ENCODE assay signal across 15 cellular contexts in the genomic region with DNA sequence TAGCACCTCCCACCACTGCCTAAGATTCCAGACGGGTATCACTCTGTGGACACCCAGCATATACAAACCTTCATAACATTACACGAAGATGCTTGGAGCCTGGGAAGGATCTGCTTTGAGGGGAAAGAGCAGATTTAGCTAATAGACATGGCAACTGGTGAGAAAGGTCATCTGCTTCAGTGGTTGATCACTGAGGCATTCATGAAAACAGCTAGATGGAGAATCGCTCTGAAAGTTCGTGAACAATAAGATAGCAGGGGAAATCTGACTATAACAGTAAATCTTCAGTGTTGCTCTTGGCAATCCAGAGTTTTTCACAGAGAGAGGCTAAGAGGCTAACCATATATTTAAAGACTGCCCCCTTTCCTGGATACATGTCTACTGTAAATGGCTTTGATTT.
DNase-seq lines count a peak whose midpoint lies in the region; ATAC-seq and TF ChIP-seq lines count a peak whose summit lies in the region.
"Had no signal": no experiment of that assay in that cellular context is flagged by ENCODE, and none has a peak within 500 bp of the region (broad histone marks: within the 10 kb centered on the region; RNA-seq: fewer than 3 reads in every experiment).

No MANE protein-coding gene starts in this region.

- H3K27me3 ChIP-seq in DND-41 (ENCODE audit: insufficient read depth, low read length, poor library complexity): no peaks in the 10 kb centered on the region

- CTCF ChIA-PET in activated CD8-positive, alpha-beta T cell treated with anti-CD3 and anti-CD28 coated beads for 36 hours (lab: Charles Lee): interaction anchor here (0.6 to 1.6 kb wide), 6 partner anchors 11 to 259 kb away, joined by 3 to 6 read pairs (median 4); no protein-coding TSS in a partner anchor
- CTCF ChIA-PET in activated CD4-positive, alpha-beta memory T cell treated with anti-CD3 and anti-CD28 coated beads, Interleukin-2, amount 10 ng/mL, durations not matched to agents 7 days and 5 days (lab: Charles Lee): interaction anchor here (0.7 to 1.2 kb wide), 3 partner anchors 9 to 76 kb away, joined by 3 read pairs; no protein-coding TSS in a partner anchor

- H2AFZ ChIP-seq in DND-41 (ENCODE audit: low read depth, low read length): no peak overlapping the region
- H2AFZ ChIP-seq: GM23248 had no signal

- intact Hi-C loops in activated CD8-positive, alpha-beta T cell treated with anti-CD3 and anti-CD28 coated beads for 36 hours (cut with micrococcal nuclease): no loop called here

- H3K4me3 ChIP-seq in DND-41 (ENCODE audit: low read depth in 1 of 2, low read length in 2 of 2): no peak overlapping the region
- H3K4me3 ChIP-seq: GM23248 had no signal

- H3K9ac ChIP-seq in DND-41 (ENCODE audit: low read depth, low read length): no peak overlapping the region
- H3K9ac ChIP-seq: GM23248 had no signal

- no peak for ATAC-seq in DND-41 (ENCODE audit: insufficient read depth, low read depth)
- peak; percentile 29 for ATAC-seq in GM19395 (IDR thresholded peaks at IDR 0.05; ENCODE audit: unreplicated experiment)
- peak; percentile 29 for ATAC-seq in HG02973 (IDR thresholded peaks at IDR 0.05; ENCODE audit: unreplicated experiment)
- peak; percentile 38 for ATAC-seq in activated CD8-positive, alpha-beta T cell treated with anti-CD3 and anti-CD28 coated beads for 36 hours

- peaks cover 8% of the 10 kb centered on the region; the same call in 1 of the 2 replicates for H3K4me1 ChIP-seq in DND-41 (ENCODE audit: insufficient read depth, low read length)

- peaks cover 2% of the 10 kb centered on the region for H3K9me3 ChIP-seq in DND-41 (ENCODE audit: insufficient read depth, low read length, severe bottlenecking)

- H3K4me3 Mint-ChIP-seq in activated CD8-positive, alpha-beta T cell treated with anti-CD3 and anti-CD28 coated beads for 36 hours: peak overlapping the region; percentile 48
- no peak overlapping the region for H3K4me3 Mint-ChIP-seq in activated CD4-positive, alpha-beta memory T cell treated with anti-CD3 and anti-CD28 coated beads, Interleukin-2, amount 10 ng/mL, durations not matched to agents 7 days and 5 days
- H3K4me3 Mint-ChIP-seq: activated CD4-positive, alpha-beta memory T cell treated with anti-CD3 and anti-CD28 coated beads for 36 hours; CD14-positive monocyte; neural crest cell had no signal

- peaks cover 2% of the 10 kb centered on the region for H3K36me3 Mint-ChIP-seq in activated CD8-positive, alpha-beta T cell treated with anti-CD3 and anti-CD28 coated beads for 36 hours (ENCODE audit: low read depth)
- no peaks in the 10 kb centered on the region for H3K36me3 Mint-ChIP-seq in activated CD4-positive, alpha-beta memory T cell treated with anti-CD3 and anti-CD28 coated beads, Interleukin-2, amount 10 ng/mL, durations not matched to agents 7 days and 5 days (ENCODE audit: low read depth)

- no peaks in the 10 kb centered on the region for H3K27me3 Mint-ChIP-seq in activated CD8-positive, alpha-beta T cell treated with anti-CD3 and anti-CD28 coated beads for 36 hours
- no peaks in the 10 kb centered on the region for H3K27me3 Mint-ChIP-seq in activated CD4-positive, alpha-beta memory T cell treated with anti-CD3 and anti-CD28 coated beads, Interleukin-2, amount 10 ng/mL, durations not matched to agents 7 days and 5 days
- H3K27me3 Mint-ChIP-seq: activated CD4-positive, alpha-beta memory T cell treated with anti-CD3 and anti-CD28 coated beads for 36 hours had no signal

- no peak for TF ChIP-seq CTCF in DND-41 (IDR thresholded peaks at IDR 0.05; ENCODE audit: borderline replicate concordance, extremely low read depth, low read length, poor library complexity, severe bottlenecking)
- TF ChIP-seq CTCF in activated CD8-positive, alpha-beta T cell treated with anti-CD3 and anti-CD28 coated beads for 36 hours (IDR thresholded peaks at IDR 0.05): no peak

- H4K20me1 ChIP-seq in DND-41 (ENCODE audit: insufficient read depth, low read length): 0 out of 2 replicates have a peak, but pooled peaks cover 3% of the 10 kb centered on the region

- no peaks in the 10 kb centered on the region for H3K79me2 ChIP-seq in DND-41 (ENCODE audit: insufficient read depth, low read length)

- H3K9me3 Mint-ChIP-seq in activated CD8-positive, alpha-beta T cell treated with anti-CD3 and anti-CD28 coated beads for 36 hours: no peaks in the 10 kb centered on the region
- H3K9me3 Mint-ChIP-seq in activated CD4-positive, alpha-beta memory T cell treated with anti-CD3 and anti-CD28 coated beads, Interleukin-2, amount 10 ng/mL, durations not matched to agents 7 days and 5 days: no peaks in the 10 kb centered on the region
- H3K9me3 Mint-ChIP-seq: activated CD4-positive, alpha-beta memory T cell treated with anti-CD3 and anti-CD28 coated beads for 36 hours; neural crest cell had no signal

- H3K4me2 ChIP-seq in DND-41 (ENCODE audit: insufficient read depth, low read length): 0 out of 2 replicates have a peak overlapping the region, but pooled peaks have one; percentile 10

- H3K4me1 Mint-ChIP-seq in activated CD8-positive, alpha-beta T cell treated with anti-CD3 and anti-CD28 coated beads for 36 hours (ENCODE audit: low read depth): peaks cover 25% of the 10 kb centered on the region
- H3K4me1 Mint-ChIP-seq in activated CD4-positive, alpha-beta memory T cell treated with anti-CD3 and anti-CD28 coated beads, Interleukin-2, amount 10 ng/mL, durations not matched to agents 7 days and 5 days: peaks cover 22% of the 10 kb centered on the region

- DNase-seq in DND-41 (no peak), HuH-7 (ENCODE audit: low spot score) (no peak), COR-L47 (lab: John Stamatoyannopoulos, UW) (no peak)
- DNase-seq in activated CD8-positive, alpha-beta T cell treated with anti-CD3 and anti-CD28 coated beads for 36 hours: no peak
- no peak for DNase-seq in activated CD4-positive, alpha-beta memory T cell treated with anti-CD3 and anti-CD28 coated beads, Interleukin-2, amount 10 ng/mL, durations not matched to agents 7 days and 5 days
- DNase-seq in stimulated activated CD4-positive, alpha-beta T cell treated with anti-CD3 and anti-CD28 coated beads, Interleukin-2, amount 100 ng/mL, for 24 hours: no peak
- DNase-seq: activated CD4-positive, alpha-beta memory T cell treated with anti-CD3 and anti-CD28 coated beads for 36 hours; caudate nucleus; glutamatergic neuron; GM23248; NCI-H1092 had no signal

- peak overlapping the region; percentile 60 for H3K27ac Mint-ChIP-seq in activated CD8-positive, alpha-beta T cell treated with anti-CD3 and anti-CD28 coated beads for 36 hours
- no peak overlapping the region for H3K27ac Mint-ChIP-seq in activated CD4-positive, alpha-beta memory T cell treated with anti-CD3 and anti-CD28 coated beads, Interleukin-2, amount 10 ng/mL, durations not matched to agents 7 days and 5 days
- H3K27ac Mint-ChIP-seq: activated CD4-positive, alpha-beta memory T cell treated with anti-CD3 and anti-CD28 coated beads for 36 hours had no signal

- no peak overlapping the region for H3K27ac ChIP-seq in DND-41 (ENCODE audit: low read length)
- H3K27ac ChIP-seq: GM23248 had no signal

- POLR2A ChIA-PET in activated CD8-positive, alpha-beta T cell treated with anti-CD3 and anti-CD28 coated beads for 36 hours (lab: Charles Lee): no interaction called here
- POLR2A ChIA-PET in activated CD4-positive, alpha-beta memory T cell treated with anti-CD3 and anti-CD28 coated beads, Interleukin-2, amount 10 ng/mL, durations not matched to agents 7 days and 5 days (lab: Charles Lee): interaction anchor here (1.1 to 1.8 kb wide), 5 partner anchors 9 to 16 kb away, joined by 3 to 10 read pairs (median 5); no protein-coding TSS in a partner anchor

- no peaks in the 10 kb centered on the region for H3K36me3 ChIP-seq in DND-41 (ENCODE audit: insufficient read depth, low read length)
